Comparison of ENCODE assay signal across 8 cellular contexts in genomic region chr6:157823523-157824370, GRCh38. TPM values are rescaled to one million over a fixed set of nuclear protein-coding genes. Genes with fewer than 3 reads are reported as not detected.
A peak's percentile ranks its signal among the peaks of the same experiment; 100 is the strongest.
DNase-seq lines count a peak whose midpoint lies in the region; ATAC-seq lines count a peak whose summit lies in the region.

No MANE protein-coding gene starts in this region.

- WGBS in mesodermal cell (ENCODE audit: insufficient coverage in 2 of 2), 2 experiments: 0% methylated on average over 52 to 65 of the region's 74 CpGs

- peaks cover 7% of the 10 kb centered on the region for H3K4me1 ChIP-seq in mesodermal cell (ENCODE audit: control insufficient read depth, insufficient read depth, low read length, poor library complexity, severe bottlenecking)

- DNase-seq in NCI-H2171 (lab: John Stamatoyannopoulos, UW) (peak; percentile 25), mesenteric fat pad (ENCODE audit: low spot score) (no peak)
- peak; percentile 75 for DNase-seq in activated CD8-positive, alpha-beta T cell treated with anti-CD3 and anti-CD28 coated beads, Interleukin-2, amount 10 ng/mL, durations not matched to agents 7 days and 5 days
- peak; percentile 60 for DNase-seq in effector CD8-positive, alpha-beta T cell (lab: John Stamatoyannopoulos, UW)
- DNase-seq in stimulated activated CD8-positive, alpha-beta memory T cell treated with anti-CD3 and anti-CD28 coated beads, Interleukin-2, amount 100 ng/mL, for 48 hours (ENCODE audit: low read depth in 2 of 2): peak; percentile 47 to 62

- peaks cover 25% of the 10 kb centered on the region for H3K4me1 Mint-ChIP-seq in activated CD8-positive, alpha-beta T cell treated with anti-CD3 and anti-CD28 coated beads, Interleukin-2, amount 10 ng/mL, durations not matched to agents 7 days and 5 days (ENCODE audit: low read depth)

- H3K36me3 Mint-ChIP-seq in activated CD8-positive, alpha-beta T cell treated with anti-CD3 and anti-CD28 coated beads, Interleukin-2, amount 10 ng/mL, durations not matched to agents 7 days and 5 days (ENCODE audit: low read depth): peaks cover 12% of the 10 kb centered on the region

- no peaks in the 10 kb centered on the region for H3K9me3 ChIP-seq in mesodermal cell (ENCODE audit: control insufficient read depth, low read length)

- peaks cover 25% of the 10 kb centered on the region for H3K27me3 Mint-ChIP-seq in activated CD8-positive, alpha-beta T cell treated with anti-CD3 and anti-CD28 coated beads, Interleukin-2, amount 10 ng/mL, durations not matched to agents 7 days and 5 days (ENCODE audit: low read depth)

- H3K4me3 Mint-ChIP-seq in activated CD8-positive, alpha-beta T cell treated with anti-CD3 and anti-CD28 coated beads, Interleukin-2, amount 10 ng/mL, durations not matched to agents 7 days and 5 days: peak overlapping the region; percentile 79

- ATAC-seq in GM18502 (IDR thresholded peaks at IDR 0.05; ENCODE audit: poor library complexity, unreplicated experiment): peak; percentile 62
- ATAC-seq in HG02588 (IDR thresholded peaks at IDR 0.05; ENCODE audit: unreplicated experiment): peak; percentile 46
- peak; percentile 58 for ATAC-seq in activated CD8-positive, alpha-beta T cell treated with anti-CD3 and anti-CD28 coated beads, Interleukin-2, amount 10 ng/mL, durations not matched to agents 7 days and 5 days

- H3K27ac Mint-ChIP-seq in activated CD8-positive, alpha-beta T cell treated with anti-CD3 and anti-CD28 coated beads, Interleukin-2, amount 10 ng/mL, durations not matched to agents 7 days and 5 days: peak overlapping the region; percentile 81

- H3K27ac ChIP-seq in mesodermal cell (ENCODE audit: low read depth, low read length, severe bottlenecking): peak overlapping the region; percentile 69

- H3K9me3 Mint-ChIP-seq in activated CD8-positive, alpha-beta T cell treated with anti-CD3 and anti-CD28 coated beads, Interleukin-2, amount 10 ng/mL, durations not matched to agents 7 days and 5 days (ENCODE audit: insufficient read depth): no peaks in the 10 kb centered on the region

- H3K4me3 ChIP-seq in mesodermal cell (ENCODE audit: extremely low read depth, insufficient read depth, low read length, poor library complexity, severe bottlenecking): peak overlapping the region; percentile 77

- CTCF ChIA-PET in activated CD8-positive, alpha-beta T cell treated with anti-CD3 and anti-CD28 coated beads, Interleukin-2, amount 10 ng/mL, durations not matched to agents 7 days and 5 days (lab: Charles Lee): interaction anchor here (1.0 kb wide), 1 partner anchor 50 kb away, joined by 3 read pairs; no protein-coding TSS in a partner anchor

- H3K36me3 ChIP-seq in mesodermal cell (ENCODE audit: control insufficient read depth, insufficient read depth, low read length): no peaks in the 10 kb centered on the region

- POLR2A ChIA-PET in activated CD8-positive, alpha-beta T cell treated with anti-CD3 and anti-CD28 coated beads, Interleukin-2, amount 10 ng/mL, durations not matched to agents 7 days and 5 days (lab: Charles Lee): interaction anchor here (1.0 kb wide), 2 partner anchors 60 to 62 kb away, joined by 3 read pairs; no protein-coding TSS in a partner anchor

RNA-seq across cellular contexts. Expression of gene SNX9, which starts 0.7 kb away (rescaled TPM):
- total RNA-seq in activated CD8-positive, alpha-beta T cell treated with anti-CD3 and anti-CD28 coated beads, Interleukin-2, amount 10 ng/mL, durations not matched to agents 7 days and 5 days: 1 to 10 TPM; 9.1 to 9.2 TPM
- 30.4 TPM for polyA plus RNA-seq in mesodermal cell (2013, experiment 1 of 2)
- 34.5 TPM for polyA plus RNA-seq in mesodermal cell (2013, experiment 2 of 2)
- 86.9 TPM for total RNA-seq in mesenteric fat pad
